Comparison of ENCODE assay signal across 10 cellular contexts in the genomic region with DNA sequence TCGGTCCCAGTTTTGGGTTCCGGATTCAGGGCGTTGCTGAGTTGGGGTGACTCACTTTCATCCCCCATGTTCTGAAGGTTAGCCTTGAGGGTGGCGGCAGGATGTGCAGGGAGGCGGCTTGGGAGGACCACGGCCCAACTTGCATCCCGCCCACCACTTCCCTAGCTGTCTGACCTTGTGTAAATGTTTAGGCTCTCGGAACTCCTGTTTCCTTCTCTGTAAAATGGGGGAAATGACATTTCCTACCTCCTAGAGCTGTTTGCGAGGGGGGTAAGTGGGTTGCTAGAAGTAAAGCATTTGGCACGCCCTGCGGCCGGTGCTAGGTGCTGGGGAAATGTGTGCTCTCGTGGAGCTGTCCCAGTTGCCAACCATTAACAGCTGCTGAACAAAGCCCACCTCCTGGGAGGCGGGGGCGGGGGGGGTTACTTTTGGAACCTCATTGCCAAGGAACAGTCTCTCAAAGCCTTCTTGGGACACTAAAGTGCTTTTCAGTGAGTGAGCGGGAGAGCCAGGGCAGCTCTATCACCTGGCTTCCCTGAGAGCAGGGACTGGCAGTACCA. TPM values are rescaled to one million over a fixed set of nuclear protein-coding genes. Genes with fewer than 3 reads are reported as not detected.
A peak's percentile ranks its signal among the peaks of the same experiment; 100 is the strongest.
DNase-seq lines count a peak whose midpoint lies in the region; TF ChIP-seq lines count a peak whose summit lies in the region.
"Had no signal": no experiment of that assay in that cellular context is flagged by ENCODE, and none has a peak within 500 bp of the region (broad histone marks: within the 10 kb centered on the region; RNA-seq: fewer than 3 reads in every experiment).

No MANE protein-coding gene starts in this region.

- H3K4me3 ChIP-seq in adipocyte (ENCODE audit: low read length) (peak overlapping the region; percentile 88), left ventricle myocardium inferior (peak overlapping the region; percentile 69), sigmoid colon (peak overlapping the region in 2 of 4 donors; percentile 49 to 55)

- H3K4me1 ChIP-seq in adipocyte (ENCODE audit: control insufficient read depth, insufficient read depth, low read length) (peaks cover 45% of the 10 kb centered on the region), left ventricle myocardium inferior (peaks cover 85% of the 10 kb centered on the region), sigmoid colon (peaks cover 0 to 56% (median 45%) of the 10 kb centered on the region in 4 donors)

- intact Hi-C loops in left ventricle myocardium inferior (cut with micrococcal nuclease) (no loop called here), sigmoid colon (cut with DNase I) (loop anchor here (2.0 kb wide), 2 partner anchors 17 to 131 kb away; no protein-coding TSS in a partner anchor)

- peaks cover 41% of the 10 kb centered on the region for H3K36me3 ChIP-seq in adipocyte (ENCODE audit: control insufficient read depth, insufficient read depth, low read length, severe bottlenecking)
- peaks cover 39% of the 10 kb centered on the region for H3K36me3 ChIP-seq in left ventricle myocardium inferior
- H3K36me3 ChIP-seq in sigmoid colon = peaks cover 15 to 41% (median 28%) of the 10 kb centered on the region in 4 donors

- TF ChIP-seq EP300 in sigmoid colon (IDR thresholded peaks at IDR 0.05) = no peak

- peak overlapping the region; percentile 92 for H3K9ac ChIP-seq in adipocyte (ENCODE audit: low read length)

- peak overlapping the region; percentile 96 for H3K27ac ChIP-seq in left ventricle myocardium inferior (replicated peaks)
- H3K27ac ChIP-seq in sigmoid colon = peak overlapping the region; percentile 91 to 98 (median 92)

- TF ChIP-seq POLR2A in sigmoid colon (IDR thresholded peaks at IDR 0.05) = no peak

- H3K27me3 ChIP-seq in adipocyte (replicated peaks; ENCODE audit: control insufficient read depth, insufficient read depth, low read length) (no peaks in the 10 kb centered on the region), left ventricle myocardium inferior (ENCODE audit: low read depth) (no peaks in the 10 kb centered on the region), sigmoid colon (no peaks in the 10 kb centered on the region)

- H3K9me3 ChIP-seq in adipocyte (ENCODE audit: control insufficient read depth, low read length) (no peaks in the 10 kb centered on the region), left ventricle myocardium inferior (replicated peaks) (no peaks in the 10 kb centered on the region), sigmoid colon (no peaks in the 10 kb centered on the region)

- peak; percentile 45 for DNase-seq in ELR (ENCODE audit: low read depth)
- DNase-seq in adipocyte (ENCODE audit: low read depth) = no peak
- no peak for DNase-seq in left ventricle myocardium inferior
- no peak for DNase-seq in sigmoid colon
- DNase-seq in NCI-H187 treated with DMSO at 0.1 percent for 48 hours (lab: John Stamatoyannopoulos, UW) = no peak
- DNase-seq in NCI-H446 treated with DMSO at 0.1 percent for 48 hours (lab: John Stamatoyannopoulos, UW) = no peak
- DNase-seq in T-helper 2 cell = no peak
- DNase-seq in NCI-H82 treated with DMSO at 0.1 percent for 48 hours (lab: John Stamatoyannopoulos, UW; ENCODE audit: unreplicated experiment) = no peak
- DNase-seq: NCI-H526 treated with DMSO at 0.1 percent for 48 hours; stimulated activated naive B cell treated with anti-CD40 and anti-IgM and Interleukin-4, amounts not matched to agents 10 μg/mL and 1 μg/mL and 100 μg/mL, for 72 hours had no signal

- WGBS in sigmoid colon, 2 donors = 48 to 70% methylated on average over 16 of the region's 16 CpGs

- TF ChIP-seq CTCF in left ventricle myocardium inferior (IDR thresholded peaks at IDR 0.05; ENCODE audit: borderline replicate concordance) (no peak), sigmoid colon (IDR thresholded peaks at IDR 0.05) (no peak)

RNA-seq across cellular contexts. Expression of a gene that starts 27.5 kb away (rescaled TPM):
- total RNA-seq in left ventricle myocardium inferior (141 TPM), sigmoid colon (100 to 1,000 TPM in 2 of 4 donors, 10 to 100 TPM in 2; 60.0 to 119 (median 97.5) TPM)
- polyA plus RNA-seq in sigmoid colon = 10 to 100 TPM; 56.5 to 82.2 (median 66.1) TPM

RNA-seq across cellular contexts. Expression of a gene that starts 32.0 kb away (rescaled TPM):
- 5.4 TPM for total RNA-seq in left ventricle myocardium inferior
- total RNA-seq in sigmoid colon = 10 to 100 TPM; 10.2 to 77.2 (median 12.9) TPM
- 10 to 100 TPM; 16.6 to 19.4 (median 16.8) TPM for polyA plus RNA-seq in sigmoid colon

RNA-seq across cellular contexts. Expression of a gene that starts 32.9 kb away (rescaled TPM):
- total RNA-seq in left ventricle myocardium inferior (7.9 TPM), sigmoid colon (10 to 100 TPM in 1 of 4 donors, 1 to 10 TPM in 3; 5.5 to 10.7 (median 6.3) TPM)
- polyA plus RNA-seq in sigmoid colon = 10 to 100 TPM in 1 of 3 donors, 1 to 10 TPM in 2; 8.4 to 11.0 (median 8.6) TPM

RNA-seq across cellular contexts. Expression of a gene that starts 49.2 kb away (rescaled TPM):
- total RNA-seq in left ventricle myocardium inferior (not detected), sigmoid colon (not detected)
- 1,000 to 10,000 TPM in 1 of 3 donors, 10 to 100 TPM in 1, 1 to 10 TPM in 1; 9.6 to 1,818 (median 79.8) TPM for polyA plus RNA-seq in sigmoid colon
